Comparison of ENCODE assay signal across 13 cellular contexts in genomic region chr16:27429981-27430441, GRCh38. TPM values are rescaled to one million over a fixed set of nuclear protein-coding genes. Genes with fewer than 3 reads are reported as not detected.
DNase-seq lines count a peak whose midpoint lies in the region; ATAC-seq and TF ChIP-seq lines count a peak whose summit lies in the region.
"Had no signal": no experiment of that assay in that cellular context is flagged by ENCODE, and none has a peak within 500 bp of the region (broad histone marks: within the 10 kb centered on the region; RNA-seq: fewer than 3 reads in every experiment).

No MANE protein-coding gene starts in this region.

- H3K27ac ChIP-seq in lung (ENCODE audit: low read depth in 1 of 2, low read length in 1 of 2): no peak overlapping the region
- no peak overlapping the region for H3K27ac ChIP-seq in upper lobe of left lung
- H3K27ac ChIP-seq: neutrophil, transverse colon had no signal

- no peaks in the 10 kb centered on the region for H3K9me3 ChIP-seq in lung (ENCODE audit: control insufficient read depth in 2 of 2, insufficient read depth in 1 of 2, low read length in 1 of 2)
- H3K9me3 ChIP-seq in upper lobe of left lung: no peaks in the 10 kb centered on the region
- H3K9me3 ChIP-seq: neutrophil, transverse colon had no signal

- TF ChIP-seq CTCF in lung (IDR thresholded peaks at IDR 0.05; ENCODE audit: control extremely low read depth, extremely low read depth) (no peak), upper lobe of left lung (IDR thresholded peaks at IDR 0.05) (no peak), GM10266 (IDR thresholded peaks at IDR 0.05; ENCODE audit: control insufficient read depth, insufficient read depth, low read depth, missing control alignments) (no peak)

- H3K4me3 ChIP-seq in lung: no peak overlapping the region
- H3K4me3 ChIP-seq in upper lobe of left lung: no peak overlapping the region
- H3K4me3 ChIP-seq: transverse colon had no signal

- H3K27me3 ChIP-seq in lung (ENCODE audit: control insufficient read depth, insufficient read depth) (no peaks in the 10 kb centered on the region), upper lobe of left lung (no peaks in the 10 kb centered on the region)
- H3K27me3 ChIP-seq: transverse colon had no signal

- H3K4me1 ChIP-seq in lung (ENCODE audit: control insufficient read depth in 2 of 2, insufficient read depth in 2 of 2, low read length in 2 of 2) (no peaks in the 10 kb centered on the region), upper lobe of left lung (peaks cover 0 to 7% (median 0%) of the 10 kb centered on the region in 4 donors)
- H3K4me1 ChIP-seq: transverse colon had no signal

- 59 to 66% methylated on average over 16 of the region's 16 CpGs for WGBS in lung, 2 donors
- WGBS in upper lobe of left lung, 2 donors: 73 to 77% methylated on average over 10 to 16 of the region's 16 CpGs

- H3K36me3 ChIP-seq in lung (ENCODE audit: control insufficient read depth in 2 of 2, insufficient read depth in 2 of 2, low read length in 2 of 2) (no peaks in the 10 kb centered on the region), upper lobe of left lung (peaks cover 0 to 5% (median 0%) of the 10 kb centered on the region in 4 donors)
- H3K36me3 ChIP-seq: neutrophil, transverse colon had no signal

- no peak for TF ChIP-seq EP300 in upper lobe of left lung (IDR thresholded peaks at IDR 0.05)

- no peak for TF ChIP-seq POLR2A in upper lobe of left lung (IDR thresholded peaks at IDR 0.05)

- DNase-seq in activated T-cell treated with anti-CD3 and anti-CD28 coated beads, Interleukin-2, amount 50 U/mL, for 1 hour: peak; percentile 21
- DNase-seq in activated T-cell treated with anti-CD3 and anti-CD28 coated beads for 4 hours (no peak), lung (ENCODE audit: low spot score) (peak; percentile 24), upper lobe of left lung (peak; percentile 5 to 73), NCI-H526 (lab: John Stamatoyannopoulos, UW) (no peak), GM10266 (ENCODE audit: extremely low spot score) (no peak)
- peak; percentile 17 to 19 for DNase-seq in activated T-cell treated with anti-CD3 and anti-CD28 coated beads, Interleukin-2, amount 50 U/mL, for 48 hours
- DNase-seq: DND-41, left cardiac atrium, small intestine, transverse colon had no signal

- ATAC-seq in lung (ENCODE audit: insufficient read depth, low FRiP score) (no peak), upper lobe of left lung (ENCODE audit: low FRiP score in 2 of 2) (no peak), HG02884 (IDR thresholded peaks at IDR 0.05; ENCODE audit: unreplicated experiment) (no peak)
- ATAC-seq: left cardiac atrium had no signal

RNA-seq across cellular contexts. Expression of gene IL21R, which starts 28.0 kb away (rescaled TPM):
- 1 to 10 TPM; 3.4 to 6.3 TPM for total RNA-seq in lung
- polyA plus RNA-seq in lung: 1 to 10 TPM; 1.0 to 4.6 TPM
- total RNA-seq in upper lobe of left lung: 10 to 100 TPM in 1 of 6 donors, 1 to 10 TPM in 5; 2.0 to 10.1 (median 3.6) TPM

Comparison
In these comparisons a context has a peak if more than half of its experiments do, and no peak if none do; other contexts are left out.
1. DNase-seq: peak in activated T-cell treated with anti-CD3 and anti-CD28 coated beads, Interleukin-2, amount 50 U/mL, for 1 hour (single experiment), activated T-cell treated with anti-CD3 and anti-CD28 coated beads, Interleukin-2, amount 50 U/mL, for 48 hours (2 of 2), lung (single experiment) and upper lobe of left lung (2 of 2); none in activated T-cell treated with anti-CD3 and anti-CD28 coated beads for 4 hours (single experiment), NCI-H526 (0 of 2) and GM10266 (single experiment).